28 cellular contexts compared by ENCODE assay signal in genomic region chr12:34108405-34108803, GRCh38.
DNase-seq lines count a peak whose midpoint lies in the region; ATAC-seq and TF ChIP-seq lines count a peak whose summit lies in the region.
"Had no signal": no experiment of that assay in that cellular context is flagged by ENCODE, and none has a peak within 500 bp of the region (broad histone marks: within the 10 kb centered on the region; RNA-seq: fewer than 3 reads in every experiment).

No MANE protein-coding gene starts in this region.

- peaks cover 30% of the 10 kb centered on the region for H3K27me3 ChIP-seq in SK-N-SH (ENCODE audit: insufficient read depth)
- no peaks in the 10 kb centered on the region for H3K27me3 ChIP-seq in foreskin keratinocyte
- no peaks in the 10 kb centered on the region for H3K27me3 ChIP-seq in GM23248 (replicated peaks; ENCODE audit: insufficient read depth)
- H3K27me3 ChIP-seq: BLaER1, SJSA1 had no signal

- H3K4me2 ChIP-seq in SK-N-SH, result no peak overlapping the region
- no peak overlapping the region for H3K4me2 ChIP-seq in GM23248 (ENCODE audit: unreplicated experiment)
- H3K4me2 ChIP-seq: BLaER1, KMS-11 had no signal

- CTCF ChIA-PET in SK-N-SH (lab: Yijun Ruan, JAX), result interaction anchor here (2.5 kb wide), 1 partner anchor 14 kb away, joined by 12 read pairs; no protein-coding TSS in a partner anchor

- POLR2A ChIA-PET in SK-N-SH (lab: Yijun Ruan, JAX), result no interaction called here

- H3K4me1 ChIP-seq in SK-N-SH (ENCODE audit: control insufficient read depth in 1 of 2, insufficient read depth in 2 of 2, low read depth in 1 of 2, low read length in 1 of 2), result no peaks in the 10 kb centered on the region
- no peaks in the 10 kb centered on the region for H3K4me1 ChIP-seq in foreskin keratinocyte
- no peaks in the 10 kb centered on the region for H3K4me1 ChIP-seq in GM23248 (ENCODE audit: insufficient read depth)
- H3K4me1 ChIP-seq: BLaER1, SJSA1 had no signal

- H3K4me3 ChIP-seq in SK-N-SH (ENCODE audit: low read depth in 2 of 2, low read length in 1 of 2) (no peak overlapping the region), GM23248 (no peak overlapping the region)
- H3K4me3 ChIP-seq: BLaER1, GM12878, SJSA1 had no signal

- no peak for TF ChIP-seq EP300 in SK-N-SH (IDR thresholded peaks at IDR 0.05; ENCODE audit: borderline replicate concordance in 1 of 2, low read depth in 1 of 2, low read length in 1 of 2)

- H3K9me3 Mint-ChIP-seq in stimulated activated effector memory CD8-positive, alpha-beta T cell treated with anti-CD3 and anti-CD28 coated beads, Interleukin-12 subunit alpha, Interleukin-12 subunit beta, amount 100 ng/mL, for 72 hours, result no peaks in the 10 kb centered on the region
- H3K9me3 Mint-ChIP-seq: CD4-positive, alpha-beta T cell had no signal

- TF ChIP-seq CTCF in SK-N-SH (IDR thresholded peaks at IDR 0.05), result no peak
- no peak for TF ChIP-seq CTCF in foreskin keratinocyte (conservative IDR thresholded peaks at IDR 0.05)

- no peaks in the 10 kb centered on the region for H3K9me2 ChIP-seq in SK-N-SH
- no peaks in the 10 kb centered on the region for H3K9me2 ChIP-seq in GM23248 (ENCODE audit: insufficient read depth)

- H3K27ac ChIP-seq in SK-N-SH (ENCODE audit: low read depth in 2 of 2, low read length in 1 of 2) (no peak overlapping the region), foreskin keratinocyte (no peak overlapping the region), GM23248 (no peak overlapping the region)
- H3K27ac ChIP-seq: 22Rv1, BLaER1, KMS-11, SJSA1 had no signal

- H2AFZ ChIP-seq in SK-N-SH (ENCODE audit: low read depth) (no peak overlapping the region), GM23248 (no peak overlapping the region)

- no peak overlapping the region for H3K27ac Mint-ChIP-seq in stimulated activated effector memory CD8-positive, alpha-beta T cell treated with anti-CD3 and anti-CD28 coated beads, Interleukin-12 subunit alpha, Interleukin-12 subunit beta, amount 100 ng/mL, for 72 hours
- H3K27ac Mint-ChIP-seq: CD4-positive, alpha-beta T cell had no signal

- H3K4me1 Mint-ChIP-seq in stimulated activated effector memory CD8-positive, alpha-beta T cell treated with anti-CD3 and anti-CD28 coated beads, Interleukin-12 subunit alpha, Interleukin-12 subunit beta, amount 100 ng/mL, for 72 hours, result no peaks in the 10 kb centered on the region

- no peaks in the 10 kb centered on the region for H4K20me1 ChIP-seq in SK-N-SH (ENCODE audit: insufficient read depth)
- no peaks in the 10 kb centered on the region for H4K20me1 ChIP-seq in GM23248 (ENCODE audit: insufficient read depth)
- H4K20me1 ChIP-seq: BLaER1 had no signal

- ATAC-seq in SK-N-SH treated with all-trans-retinoic acid at 6 μM for 48 hours (peak; percentile 25; the same call in 1 of the 3 replicates), foreskin keratinocyte (peak; percentile 11)
- ATAC-seq in stimulated activated effector memory CD8-positive, alpha-beta T cell treated with anti-CD3 and anti-CD28 coated beads, Interleukin-12 subunit alpha, Interleukin-12 subunit beta, amount 100 ng/mL, for 72 hours, result peak; percentile 33
- ATAC-seq: GM12878, HCT116, Panc1 had no signal

- no peak overlapping the region for H3K4me3 Mint-ChIP-seq in stimulated activated effector memory CD8-positive, alpha-beta T cell treated with anti-CD3 and anti-CD28 coated beads, Interleukin-12 subunit alpha, Interleukin-12 subunit beta, amount 100 ng/mL, for 72 hours
- H3K4me3 Mint-ChIP-seq: CD4-positive, alpha-beta T cell had no signal

- TF ChIP-seq RAD21 in SK-N-SH (IDR thresholded peaks at IDR 0.05; ENCODE audit: low read length), result no peak

- WGBS in SK-N-SH (ENCODE audit: low lambda C conversion rate), result 17% methylated on average over 14 of the region's 24 CpGs
- 33 to 43% methylated on average over 16 to 18 of the region's 24 CpGs for WGBS in GM23248 (ENCODE audit: low coverage in 1 of 2, low lambda C conversion rate in 2 of 2, missing lambda C conversion rate in 2 of 2), 2 experiments

- no peaks in the 10 kb centered on the region for H3K9me3 ChIP-seq in SK-N-SH
- no peaks in the 10 kb centered on the region for H3K9me3 ChIP-seq in GM23248 (ENCODE audit: low read depth)

- no peaks in the 10 kb centered on the region for H3F3A ChIP-seq in SK-N-SH (replicated peaks; ENCODE audit: insufficient read depth)
- no peaks in the 10 kb centered on the region for H3F3A ChIP-seq in GM23248 (ENCODE audit: insufficient read depth)

- H3K36me3 Mint-ChIP-seq in stimulated activated effector memory CD8-positive, alpha-beta T cell treated with anti-CD3 and anti-CD28 coated beads, Interleukin-12 subunit alpha, Interleukin-12 subunit beta, amount 100 ng/mL, for 72 hours, result no peaks in the 10 kb centered on the region

- H3K36me3 ChIP-seq in SK-N-SH (replicated peaks in 1 of 2; ENCODE audit: control insufficient read depth in 1 of 2, insufficient read depth in 2 of 2, low read length in 1 of 2), result no peaks in the 10 kb centered on the region
- H3K36me3 ChIP-seq in GM23248 (ENCODE audit: low read depth), result no peaks in the 10 kb centered on the region
- H3K36me3 ChIP-seq: BLaER1, SJSA1 had no signal

- DNase-seq in SK-N-SH, result no peak
- DNase-seq in ELF-1 (ENCODE audit: low read depth, low spot score), result peak; percentile 13
- no peak for DNase-seq in foreskin keratinocyte
- no peak for DNase-seq in stimulated activated effector memory CD8-positive, alpha-beta T cell treated with anti-CD3 and anti-CD28 coated beads, Interleukin-12 subunit alpha, Interleukin-12 subunit beta, amount 100 ng/mL, for 72 hours (ENCODE audit: low spot score in 2 of 2)
- DNase-seq in GM23248, result no peak
- no peak for DNase-seq in stimulated activated CD8-positive, alpha-beta memory T cell treated with anti-CD3 and anti-CD28 coated beads, Interleukin-4, amount 100 ng/mL, for 48 hours
- DNase-seq in RKO (ENCODE audit: low spot score), result no peak
- DNase-seq: ACHN; Caco-2; CD4-positive, alpha-beta T cell; DMS 273 treated with DMSO at 0.1 percent for 48 hours; DMS79 treated with DMSO at 0.1 percent for 48 hours; NCI-H1105; NCI-H146; NCI-H2029; NCI-H2171; NCI-H345; NCI-H524; NCI-H774; NK-92 treated with Interleukin-12 subunit alpha and Interleukin-12 subunit beta, amount 100 ng/mL, for 24 hours had no signal

- in situ Hi-C loops in GM23248 (cut with MboI), result no loop called here

- no peaks in the 10 kb centered on the region for H3K79me2 ChIP-seq in SK-N-SH (ENCODE audit: insufficient read depth)
- H3K79me2 ChIP-seq in GM23248 (ENCODE audit: insufficient read depth), result no peaks in the 10 kb centered on the region

- H3K9ac ChIP-seq in SK-N-SH (no peak overlapping the region), GM23248 (no peak overlapping the region)
- H3K9ac ChIP-seq: BLaER1, KMS-11 had no signal

TF ChIP-seq in SK-N-SH treated with all-trans-retinoic acid at 6 μM for 48 hours, 23 proteins besides CTCF, POLR2A, EP300 and RAD21 (continues in another document):
- TF ChIP-seq ZC3H10 (CRISPR knock-in tag; IDR thresholded peaks at IDR 0.05) (no peak), ZNF565 (CRISPR knock-in tag; conservative IDR thresholded peaks at IDR 0.05; ENCODE audit: low read depth) (no peak), ZNF70 (CRISPR knock-in tag; IDR thresholded peaks at IDR 0.05) (no peak), ISL1 (CRISPR knock-in tag; IDR thresholded peaks at IDR 0.05) (no peak), OSR1 (CRISPR knock-in tag; IDR thresholded peaks at IDR 0.05) (no peak), CSRNP3 (CRISPR knock-in tag; IDR thresholded peaks at IDR 0.05) (no peak), ZNF8 (CRISPR knock-in tag; IDR thresholded peaks at IDR 0.05) (no peak)

TF ChIP-seq in SK-N-SH, 30 proteins besides CTCF, POLR2A, EP300 and RAD21 (continues in another document):
- no peak for TF ChIP-seq ELF1 (IDR thresholded peaks at IDR 0.05)
- TF ChIP-seq IRF3 (IDR thresholded peaks at IDR 0.05; ENCODE audit: low read depth, low read length), result no peak
- TF ChIP-seq TAF1 (IDR thresholded peaks at IDR 0.05; ENCODE audit: borderline replicate concordance, low read depth, low read length), result no peak
- no peak for TF ChIP-seq MEF2A (IDR thresholded peaks at IDR 0.05; ENCODE audit: borderline replicate concordance, low read depth)
- no peak for TF ChIP-seq ZBTB33 (IDR thresholded peaks at IDR 0.05; ENCODE audit: borderline replicate concordance, low read depth)
- no peak for TF ChIP-seq GABPA (IDR thresholded peaks at IDR 0.05; ENCODE audit: low read depth)
